ENCODE assay signal across 23 cellular contexts in genomic region chr9:96243798-96244197, GRCh38. TPM values are rescaled to one million over a fixed set of nuclear protein-coding genes. Genes with fewer than 3 reads are reported as not detected.
DNase-seq lines count a peak whose midpoint lies in the region; FAIRE-seq and TF ChIP-seq lines count a peak whose summit lies in the region.
"Had no signal": no experiment of that assay in that cellular context is flagged by ENCODE, and none has a peak within 500 bp of the region (broad histone marks: within the 10 kb centered on the region; RNA-seq: fewer than 3 reads in every experiment).

No MANE protein-coding gene starts in this region.

- H3K56ac ChIP-seq in H1 (replicated peaks; ENCODE audit: insufficient read length, low read depth, low read length) = no peak overlapping the region

- CTCF ChIA-PET in H1 (lab: Charles Lee; ENCODE audit: partially characterized antibody) = interaction anchor here (0.6 to 8.0 kb wide), 7 partner anchors 10 to 510 kb away, joined by 3 to 82 read pairs (median 6); no protein-coding TSS in a partner anchor

- peak overlapping the region; percentile 86 for H3K27ac Mint-ChIP-seq in nephron progenitor cell
- H3K27ac Mint-ChIP-seq: CD4-positive, CD25-positive, alpha-beta regulatory T cell; CD8-positive, alpha-beta T cell; H9 had no signal

- H3K9ac ChIP-seq in H1 (replicated peaks in 1 of 4; ENCODE audit: extremely low read depth in 1 of 4, low read depth in 3 of 4, low read length in 3 of 4) (no peak overlapping the region), neuronal stem cell (ENCODE audit: low read depth, low read length, poor library complexity) (no peak overlapping the region)
- H3K9ac ChIP-seq: GM23248 had no signal

- H2BK12ac ChIP-seq in H1 (ENCODE audit: low read depth, low read length) (no peak overlapping the region), neuronal stem cell (ENCODE audit: low read length) (no peak overlapping the region)

- H3K27ac ChIP-seq in H1 (ENCODE audit: low read depth, low read length) = no peak overlapping the region
- no peak overlapping the region for H3K27ac ChIP-seq in neuronal stem cell (replicated peaks; ENCODE audit: low read length)
- H3K27ac ChIP-seq in temporal lobe (ENCODE audit: low read depth, low read length) = peak overlapping the region; percentile 51
- H3K27ac ChIP-seq: A549, C4-2B, GM23248 had no signal

- H2BK120ac ChIP-seq in H1 (replicated peaks; ENCODE audit: low read depth, low read length) (no peak overlapping the region), neuronal stem cell (ENCODE audit: low read depth, low read length) (no peak overlapping the region)

- 99% methylated on average over 5 of the region's 6 CpGs; no CpG with 5 or more reads in 1 of the 2 experiments for WGBS in H1 (ENCODE audit: extremely low coverage in 1 of 2, insufficient coverage in 1 of 2, insufficient read length in 1 of 2, insufficient replicate concordance in 2 of 2, low coverage in 1 of 2, low lambda C conversion rate in 2 of 2, missing lambda C conversion rate in 1 of 2), 2 experiments
- no CpG with 5 or more reads among the region's 6 CpGs for WGBS in neuronal stem cell (ENCODE audit: extremely low coverage in 2 of 2, insufficient read length in 2 of 2, insufficient replicate concordance in 1 of 2), 2 donors

- H3K4me1 ChIP-seq in H1 (replicated peaks in 1 of 4; ENCODE audit: control insufficient read depth in 3 of 4, insufficient read depth in 4 of 4, low read length in 3 of 4) = no peaks in the 10 kb centered on the region
- peaks cover 0 to 7% of the 10 kb centered on the region in 2 donors for H3K4me1 ChIP-seq in neuronal stem cell (ENCODE audit: control insufficient read depth in 2 of 2, insufficient read depth in 1 of 2, low read depth in 1 of 2, low read length in 2 of 2)
- H3K4me1 ChIP-seq: A549, Caco-2 had no signal

- TF ChIP-seq RAD21 in H1 (IDR thresholded peaks at IDR 0.05 in 1 of 2, conservative IDR thresholded peaks at IDR 0.05 in 1 of 2; ENCODE audit: low read depth in 2 of 2, low read length in 2 of 2) = no peak

- H3K4me1 Mint-ChIP-seq in nephron progenitor cell = peaks cover 46% of the 10 kb centered on the region
- H3K4me1 Mint-ChIP-seq: CD4-positive, CD25-positive, alpha-beta regulatory T cell had no signal

- no peak for FAIRE-seq in H1 (lab: Jason Lieb, UNC)
- FAIRE-seq: A549, G401.6, GM12892 had no signal

- H2BK15ac ChIP-seq in H1 (ENCODE audit: low read length) (no peak overlapping the region), neuronal stem cell (ENCODE audit: low read length) (no peak overlapping the region)

- no peak overlapping the region for H4K91ac ChIP-seq in H1 (replicated peaks; ENCODE audit: insufficient read length, low read length)
- no peak overlapping the region for H4K91ac ChIP-seq in neuronal stem cell (ENCODE audit: low read depth, low read length, poor library complexity)

- H3K36me3 Mint-ChIP-seq in nephron progenitor cell (ENCODE audit: low read depth) = no peaks in the 10 kb centered on the region
- H3K36me3 Mint-ChIP-seq: CD4-positive, CD25-positive, alpha-beta regulatory T cell; CD8-positive, alpha-beta T cell had no signal

- H3K36me3 ChIP-seq in H1 (ENCODE audit: control insufficient read depth in 2 of 4, insufficient read depth in 4 of 4, low read length in 3 of 4) = no peaks in the 10 kb centered on the region
- no peaks in the 10 kb centered on the region for H3K36me3 ChIP-seq in neuronal stem cell (replicated peaks in 1 of 2; ENCODE audit: control insufficient read depth in 2 of 2, insufficient read depth in 2 of 2, low read length in 2 of 2)

- H3K79me1 ChIP-seq in H1 (ENCODE audit: low read depth, low read length) = no peaks in the 10 kb centered on the region
- no peaks in the 10 kb centered on the region for H3K79me1 ChIP-seq in neuronal stem cell (ENCODE audit: low read depth, low read length)

- H3K14ac ChIP-seq in H1 (ENCODE audit: insufficient read length) = no peak overlapping the region
- H3K14ac ChIP-seq in neuronal stem cell (ENCODE audit: low read length) = no peak overlapping the region

- no peaks in the 10 kb centered on the region for H3K23me2 ChIP-seq in H1 (ENCODE audit: low read depth, low read length)

- H2BK5ac ChIP-seq in H1 (ENCODE audit: low read depth, low read length) (no peak overlapping the region), neuronal stem cell (ENCODE audit: low read length) (peak overlapping the region; percentile 20)

- no peak overlapping the region for H3K4ac ChIP-seq in H1 (replicated peaks; ENCODE audit: insufficient read length, low read depth, low read length)
- H3K4ac ChIP-seq in neuronal stem cell (ENCODE audit: low read length) = no peak overlapping the region

- H4K8ac ChIP-seq in H1 (ENCODE audit: extremely low read depth, insufficient read depth, low read length) = peak overlapping the region; percentile 1; the same call in 1 of the 2 replicates
- H4K8ac ChIP-seq in neuronal stem cell (ENCODE audit: low read depth, low read length) = no peak overlapping the region

- POLR2A ChIA-PET in H1 (lab: Charles Lee; ENCODE audit: partially characterized antibody) = no interaction called here

- H3K4me3 Mint-ChIP-seq in nephron progenitor cell = no peak overlapping the region
- H3K4me3 Mint-ChIP-seq: CD4-positive, CD25-positive, alpha-beta regulatory T cell; CD8-positive, alpha-beta T cell; H9 had no signal

- TF ChIP-seq EP300 in H1 (IDR thresholded peaks at IDR 0.05; ENCODE audit: borderline replicate concordance in 1 of 2, low read depth in 2 of 2, low read length in 2 of 2) = no peak

- H3K18ac ChIP-seq in H1 (ENCODE audit: extremely low read depth, low read length) = no peak overlapping the region
- H3K18ac ChIP-seq in neuronal stem cell (ENCODE audit: low read length) = peak overlapping the region; percentile 15

- no peak for TF ChIP-seq POLR2A in H1 (IDR thresholded peaks at IDR 0.05; ENCODE audit: control extremely low read depth in 1 of 2, low read depth in 2 of 2, low read length in 2 of 2)

- H2AFZ ChIP-seq in H1 (ENCODE audit: low read length) = no peak overlapping the region
- H2AFZ ChIP-seq in neuronal stem cell (ENCODE audit: low read length) = no peak overlapping the region
- H2AFZ ChIP-seq: GM23248 had no signal

- no peaks in the 10 kb centered on the region for H4K20me1 ChIP-seq in H1 (replicated peaks in 1 of 2; ENCODE audit: control insufficient read depth in 1 of 2, insufficient read depth in 2 of 2, low read length in 2 of 2)

- H3K4me3 ChIP-seq in H1 (ENCODE audit: extremely low read depth in 1 of 4, insufficient read depth in 2 of 4, low read depth in 3 of 4, low read length in 4 of 4) (no peak overlapping the region), neuronal stem cell (ENCODE audit: low read length in 2 of 2) (no peak overlapping the region)
- H3K4me3 ChIP-seq: A549, GM23248 had no signal

- H3K4me2 ChIP-seq in H1 (ENCODE audit: insufficient read depth in 1 of 2, low read depth in 2 of 2, low read length in 2 of 2) (no peak overlapping the region), neuronal stem cell (ENCODE audit: insufficient read depth, low read length, poor library complexity, severe bottlenecking) (no peak overlapping the region)
- H3K4me2 ChIP-seq: A549 had no signal

- no peak overlapping the region for H2BK20ac ChIP-seq in H1 (ENCODE audit: low read length)

- no peak overlapping the region for H4K5ac ChIP-seq in H1 (ENCODE audit: insufficient read length, low read depth, low read length)

- no peaks in the 10 kb centered on the region for H3K9me3 ChIP-seq in H1 (ENCODE audit: insufficient read depth in 2 of 2, low read depth in 1 of 2, low read length in 1 of 2)
- no peaks in the 10 kb centered on the region for H3K9me3 ChIP-seq in neuronal stem cell (replicated peaks in 1 of 2; ENCODE audit: control insufficient read depth in 2 of 2, insufficient read depth in 1 of 2, low read depth in 1 of 2, low read length in 2 of 2)
- H3K9me3 ChIP-seq: A549, Caco-2 had no signal

- no peak for DNase-seq in H1 (ENCODE audit: low read depth in 1 of 2, low spot score in 2 of 2)
- no peak for DNase-seq in nephron progenitor cell
- DNase-seq in neuronal stem cell (ENCODE audit: low spot score) = no peak
- no peak for DNase-seq in NCI-H226
- no peak for DNase-seq in AML-193 (lab: John Stamatoyannopoulos, UW)
- DNase-seq in activated CD4-positive, alpha-beta T cell treated with anti-CD3 and anti-CD28 coated beads for 4 hours = no peak
- no peak for DNase-seq in GM19240 (ENCODE audit: insufficient read length, low spot score)
- DNase-seq: 8988T; ACHN; Caco-2; CD4-positive, CD25-positive, alpha-beta regulatory T cell; CD8-positive, alpha-beta T cell; DMS153; DND-41; GM23248; H9 had no signal

- no peaks in the 10 kb centered on the region for H3K9me3 Mint-ChIP-seq in nephron progenitor cell
- H3K9me3 Mint-ChIP-seq: CD8-positive, alpha-beta T cell; H9 had no signal

- no peaks in the 10 kb centered on the region for H3K79me2 ChIP-seq in H1 (ENCODE audit: control insufficient read depth in 1 of 2, insufficient read depth in 2 of 2, low read length in 2 of 2)

- no peaks in the 10 kb centered on the region for H3K27me3 ChIP-seq in H1 (replicated peaks in 1 of 4; ENCODE audit: control insufficient read depth in 3 of 4, extremely low read depth in 1 of 4, insufficient read depth in 3 of 4, low read length in 3 of 4)
- H3K27me3 ChIP-seq in neuronal stem cell (ENCODE audit: control insufficient read depth in 3 of 3, insufficient read depth in 3 of 3, low read depth in 1 of 3, low read length in 3 of 3) = no peaks in the 10 kb centered on the region

- TF ChIP-seq CTCF in H1 (IDR thresholded peaks at IDR 0.05; ENCODE audit: control extremely low read depth in 1 of 3, insufficient read depth in 1 of 3, low read depth in 1 of 3, low read length in 3 of 3) (no peak), nephron progenitor cell (IDR thresholded peaks at IDR 0.05) (no peak)

- H2AK5ac ChIP-seq in H1 (ENCODE audit: low read depth, low read length) (no peak overlapping the region), neuronal stem cell (ENCODE audit: low read depth, low read length) (no peak overlapping the region)

- H3K27me3 Mint-ChIP-seq in nephron progenitor cell (ENCODE audit: low read depth, poor library complexity) = peaks cover 11% of the 10 kb centered on the region

- H3K23ac ChIP-seq in H1 (ENCODE audit: insufficient read length) = no peak overlapping the region
- no peak overlapping the region for H3K23ac ChIP-seq in neuronal stem cell (ENCODE audit: low read depth, low read length, poor library complexity)

TF ChIP-seq in H1, 55 proteins besides CTCF, POLR2A, EP300 and RAD21 (continues in another document):
- no peak for TF ChIP-seq SIX5 (IDR thresholded peaks at IDR 0.05; ENCODE audit: low read depth, low read length)

RNA-seq across cellular contexts. Expression of gene HSD17B3, which starts 58.2 kb away (rescaled TPM):
- total RNA-seq in H1 (2021; fragmentation: NEBNext Ultra II Directional; extraction: Animal tissue kit (Norgen Biotek cat#: 25700)) = not detected in 2 replicates
- polyA plus RNA-seq in H1 (2011; rRNA removed) = 0.16 TPM in 1 of 2 replicates, not detected in the other
- polyA plus RNA-seq in H1 (2011; cell fraction: cytosol; rRNA removed) = not detected
- polyA plus RNA-seq in H1 (2011; cell fraction: nucleus; rRNA removed) = not detected
- polyA plus RNA-seq in H1 (2012, experiment 1 of 2) = not detected in 4 replicates
- polyA plus RNA-seq in H1 (2012, experiment 2 of 2) = not detected
- polyA plus RNA-seq in H1 (2013, experiment 1 of 2) = 0.04 TPM
- polyA plus RNA-seq in H1 (2013, experiment 2 of 2) = not detected
- polyA minus RNA-seq in H1 (2011; rRNA and poly(A)+ RNA removed) = 0.49 TPM in 1 of 2 replicates, not detected in the other
- polyA minus RNA-seq in H1 (2011; cell fraction: cytosol; rRNA and poly(A)+ RNA removed) = not detected
- polyA minus RNA-seq in H1 (2011; cell fraction: nucleus; rRNA and poly(A)+ RNA removed) = not detected
- polyA plus RNA-seq in neuronal stem cell (2013, experiment 1 of 2) = 0.04 TPM
- polyA plus RNA-seq in neuronal stem cell (2013, experiment 2 of 2) = 0.06 TPM
- 0.25 TPM for total RNA-seq in temporal lobe
- total RNA-seq: Caco-2, GM23248, H4, H9 had no signal
- polyA plus RNA-seq: BJ; CD4-positive, CD25-positive, alpha-beta regulatory T cell; GM23248 had no signal
